ENCODE assay signal across 21 cellular contexts in the genomic region with DNA sequence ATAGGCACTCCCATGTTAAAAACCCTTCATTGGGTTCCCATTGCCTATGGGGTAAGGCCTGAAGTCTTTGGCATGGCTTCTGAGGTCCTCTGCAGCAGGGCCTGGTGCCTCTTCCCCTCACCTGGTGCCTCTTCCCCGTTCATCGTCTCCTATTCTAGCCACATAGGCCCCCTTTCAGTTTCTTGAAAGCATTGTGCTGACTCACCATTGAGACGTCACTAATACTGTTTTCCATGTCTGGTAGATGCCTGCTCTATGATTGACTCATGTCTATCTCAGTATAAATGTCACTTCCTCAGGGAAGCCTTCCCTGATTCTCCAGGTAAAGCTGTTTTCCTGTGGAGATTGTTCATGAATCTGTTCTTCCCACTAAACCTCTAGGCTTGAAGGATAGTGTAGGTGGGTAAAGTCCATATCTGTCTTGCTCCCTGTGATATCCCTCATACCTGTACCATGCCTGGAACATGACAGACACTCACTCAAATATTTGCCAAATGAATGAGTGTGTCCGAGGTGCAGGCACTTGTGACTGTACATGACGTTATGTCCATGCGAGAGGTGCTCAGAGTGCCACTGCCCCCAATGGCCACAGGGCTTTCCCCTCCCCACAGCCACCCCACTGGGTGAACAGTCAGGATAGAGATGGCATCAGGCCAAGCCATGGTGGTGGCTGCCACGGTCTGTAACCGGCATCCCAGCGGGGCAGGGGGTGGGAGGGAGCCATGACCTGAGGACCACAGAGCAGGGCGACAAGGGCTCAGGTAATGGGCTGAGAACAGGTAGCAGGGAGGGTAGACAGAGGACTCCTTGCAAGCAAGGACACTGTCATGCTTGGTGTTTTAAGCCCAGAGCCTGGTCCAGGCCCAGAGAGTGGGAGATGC.
DNase-seq lines count a peak whose midpoint lies in the region; ATAC-seq, FAIRE-seq and TF ChIP-seq lines count a peak whose summit lies in the region.
"Had no signal": no experiment of that assay in that cellular context is flagged by ENCODE, and none has a peak within 500 bp of the region (broad histone marks: within the 10 kb centered on the region; RNA-seq: fewer than 3 reads in every experiment).

No MANE protein-coding gene starts in this region.

- FAIRE-seq in HepG2 (lab: Jason Lieb, UNC) (no peak), H54 (lab: Jason Lieb, UNC) (no peak)
- FAIRE-seq: D721Med, GM12892, GM19239 had no signal

- peak overlapping the region; percentile 60 for H3K27ac ChIP-seq in left ventricle myocardium inferior (replicated peaks)
- no peak overlapping the region for H3K27ac ChIP-seq in HepG2 (ENCODE audit: extremely low read length, insufficient read depth, low read length)
- peak overlapping the region in 12 of 21 experiments; percentile 0 to 75 (median 34) for H3K27ac ChIP-seq in skin epidermis
- H3K27ac ChIP-seq in aorta (ENCODE audit: low read depth in 1 of 2, low read length in 2 of 2): no peak overlapping the region
- H3K27ac ChIP-seq: C4-2B had no signal

- no peak overlapping the region for H3K27ac Mint-ChIP-seq in effector memory CD8-positive, alpha-beta T cell
- H3K27ac Mint-ChIP-seq: B cell; CD4-positive, alpha-beta memory T cell had no signal

- 60% methylated on average over 10 of the region's 10 CpGs for WGBS in HepG2 (ENCODE audit: low lambda C conversion rate)
- WGBS in aorta, 2 donors: 87 to 90% methylated on average over 10 of the region's 10 CpGs

- H3K36me3 Mint-ChIP-seq in effector memory CD8-positive, alpha-beta T cell (ENCODE audit: insufficient read depth): no peaks in the 10 kb centered on the region
- H3K36me3 Mint-ChIP-seq: CD4-positive, alpha-beta memory T cell had no signal

- no peaks in the 10 kb centered on the region for H3K27me3 ChIP-seq in left ventricle myocardium inferior (ENCODE audit: low read depth)
- H3K27me3 ChIP-seq in HepG2 (ENCODE audit: control insufficient read depth in 1 of 2, insufficient read depth in 2 of 2, low read length in 2 of 2): peaks cover 0 to 10% of the 10 kb centered on the region in 2 experiments; a peak in 2 of 5 replicates
- no peaks in the 10 kb centered on the region for H3K27me3 ChIP-seq in aorta (ENCODE audit: control insufficient read depth in 1 of 2, insufficient read depth in 2 of 2, low read length in 1 of 2)

- BruUV-seq in HepG2 (replicated peaks; lab: Mats Ljungman, UMichigan): no TSS peak

- CTCF ChIA-PET in HepG2 (lab: Yijun Ruan, JAX; ENCODE audit: low intra/inter-chr PET ratio, low total read pairs): no interaction called here

- no peak overlapping the region for H3K4me3 Mint-ChIP-seq in effector memory CD8-positive, alpha-beta T cell
- H3K4me3 Mint-ChIP-seq: B cell; CD4-positive, alpha-beta memory T cell had no signal

- no peak overlapping the region for H2AFZ ChIP-seq in HepG2 (ENCODE audit: low read length)

- TF ChIP-seq CTCF in left ventricle myocardium inferior (IDR thresholded peaks at IDR 0.05; ENCODE audit: borderline replicate concordance) (no peak), HepG2 (CRISPR knock-in tag; IDR thresholded peaks at IDR 0.05) (no peak)

- ATAC-seq in Right ventricle myocardium inferior: no peak
- ATAC-seq in HepG2: no peak; the same call in 2 of the 3 replicates
- ATAC-seq in aorta (ENCODE audit: low FRiP score): peak; percentile 39
- ATAC-seq in effector memory CD8-positive, alpha-beta T cell (replicated peaks): no peak

- in situ Hi-C loops in HepG2 (cut with HindIII; ENCODE audit: extremely low pct_ligation_motif_present, low pct_unique_long_range_greater_than_20kb) (no loop called here), ACHN (cut with HindIII; ENCODE audit: low pct_ligation_motif_present, low pct_unique_long_range_greater_than_20kb, low sequenced_read_pairs) (no loop called here)

- no peaks in the 10 kb centered on the region for H3K9me3 Mint-ChIP-seq in effector memory CD8-positive, alpha-beta T cell
- H3K9me3 Mint-ChIP-seq: CD4-positive, alpha-beta memory T cell had no signal

- H3K9me3 ChIP-seq in left ventricle myocardium inferior (replicated peaks): no peaks in the 10 kb centered on the region
- H3K9me3 ChIP-seq in HepG2 (ENCODE audit: low read length): no peaks in the 10 kb centered on the region
- H3K9me3 ChIP-seq in aorta (ENCODE audit: control insufficient read depth, low read length): no peaks in the 10 kb centered on the region
- H3K9me3 ChIP-seq: HAP-1 had no signal

- H3K79me2 ChIP-seq in HepG2 (ENCODE audit: insufficient read depth, low read length): no peaks in the 10 kb centered on the region

- POLR2A ChIA-PET in HepG2 (lab: Yijun Ruan, JAX): no interaction called here

- TF ChIP-seq EP300 in HepG2 (IDR thresholded peaks at IDR 0.05; ENCODE audit: low read depth in 2 of 2, low read length in 2 of 2) (no peak), HepG2 (CRISPR knock-in tag; IDR thresholded peaks at IDR 0.05; ENCODE audit: borderline replicate concordance) (no peak)

- peaks cover 27 to 46% of the 10 kb centered on the region in 2 donors for H3K27me3 Mint-ChIP-seq in effector memory CD8-positive, alpha-beta T cell
- H3K27me3 Mint-ChIP-seq: B cell had no signal

- DNase-seq in left ventricle myocardium inferior (no peak), Right ventricle myocardium inferior (ENCODE audit: missing footprints) (no peak), HepG2 (ENCODE audit: low spot score) (no peak), aorta (peak in 1 of 2 donors; percentile 50), ACHN (no peak), H54 (ENCODE audit: insufficient read length, low spot score) (no peak)
- no peak for DNase-seq in effector memory CD8-positive, alpha-beta T cell
- DNase-seq: 8988T; CD4-positive, alpha-beta memory T cell; COR-L47; DMS153; DND-41; GDM1; GOT3 had no signal

- no peaks in the 10 kb centered on the region for H3K4me1 Mint-ChIP-seq in effector memory CD8-positive, alpha-beta T cell (ENCODE audit: low read depth in 2 of 2)
- H3K4me1 Mint-ChIP-seq: B cell; CD4-positive, alpha-beta memory T cell had no signal

- no peak overlapping the region for H3K9ac ChIP-seq in HepG2 (ENCODE audit: insufficient read depth, low read depth, low read length)

- H4K20me1 ChIP-seq in HepG2 (ENCODE audit: insufficient read depth, low read length): no peaks in the 10 kb centered on the region

- no peak overlapping the region for H3K4me2 ChIP-seq in HepG2 (ENCODE audit: low read depth, low read length)

- H3K36me3 ChIP-seq in left ventricle myocardium inferior: no peaks in the 10 kb centered on the region
- H3K36me3 ChIP-seq in HepG2 (replicated peaks in 1 of 2; ENCODE audit: control insufficient read depth in 1 of 2, insufficient read depth in 2 of 2, low read length in 2 of 2): no peaks in the 10 kb centered on the region
- H3K36me3 ChIP-seq in aorta (ENCODE audit: control insufficient read depth in 1 of 2, insufficient read depth in 2 of 2, low read length in 1 of 2): no peaks in the 10 kb centered on the region
- H3K36me3 ChIP-seq: HAP-1 had no signal

- intact Hi-C loops in left ventricle myocardium inferior (cut with micrococcal nuclease) (no loop called here), Right ventricle myocardium inferior (cut with DNase I) (no loop called here), HepG2 (cut with micrococcal nuclease; ENCODE audit: unreplicated experiment) (no loop called here), aorta (cut with DNase I) (loop anchor here in 1 of 2 donors (5.0 kb wide), 1 partner anchor 51 kb away; no protein-coding TSS in a partner anchor)

- TF ChIP-seq RAD21 in HepG2 (CRISPR knock-in tag; IDR thresholded peaks at IDR 0.05): no peak

- no peak for TF ChIP-seq POLR2A in HepG2 (IDR thresholded peaks at IDR 0.05; ENCODE audit: insufficient read depth in 1 of 2, low read depth in 2 of 2, low read length in 2 of 2)
- TF ChIP-seq POLR2A in H54 (IDR thresholded peaks at IDR 0.05; ENCODE audit: low read depth, low read length): no peak

- H3K4me3 ChIP-seq in left ventricle myocardium inferior: no peak overlapping the region
- H3K4me3 ChIP-seq in HepG2 (replicated peaks in 1 of 3; ENCODE audit: insufficient read depth in 1 of 3, low read depth in 2 of 3, low read length in 3 of 3): no peak overlapping the region
- H3K4me3 ChIP-seq in skin epidermis: no peak overlapping the region
- H3K4me3 ChIP-seq in aorta (ENCODE audit: low read length in 2 of 2): no peak overlapping the region
- H3K4me3 ChIP-seq: HAP-1 had no signal

- H3K4me1 ChIP-seq in left ventricle myocardium inferior (peaks cover 14% of the 10 kb centered on the region), HepG2 (ENCODE audit: insufficient read depth, low read length) (no peaks in the 10 kb centered on the region), aorta (ENCODE audit: control insufficient read depth in 1 of 2, insufficient read depth in 2 of 2, low read length in 2 of 2) (peaks cover 0 to 4% of the 10 kb centered on the region in 2 donors)
- H3K4me1 ChIP-seq: HAP-1 had no signal

TF ChIP-seq in HepG2, 621 proteins besides CTCF, POLR2A, EP300 and RAD21:
- TF ChIP-seq MAFK (conservative IDR thresholded peaks at IDR 0.05 in 1 of 2, IDR thresholded peaks at IDR 0.05 in 1 of 2; ENCODE audit: low read length in 2 of 2) (peak; percentile 25 to 41; a peak in 2 of 4 replicates), CEBPB (IDR thresholded peaks at IDR 0.05; ENCODE audit: borderline replicate concordance, low read depth, low read length) (no peak), CREB1 (IDR thresholded peaks at IDR 0.05) (peak; percentile 44; the same call in 1 of the 2 replicates), CREB1 (CRISPR knock-in tag; IDR thresholded peaks at IDR 0.05) (no peak), GFI1 (CRISPR knock-in tag; IDR thresholded peaks at IDR 0.05; ENCODE audit: borderline replicate concordance) (no peak)
TF ChIP-seq in HepG2: peak in this region for 2.

Comparison
In these comparisons a context has a peak if more than half of its experiments do, and no peak if none do; other contexts are left out.
1. H3K27ac ChIP-seq: peak in left ventricle myocardium inferior (single experiment) and skin epidermis (12 of 21); none in HepG2 (single experiment) and aorta (0 of 2).